Comparison of ENCODE assay signal across 1 cellular context in the genomic region with DNA sequence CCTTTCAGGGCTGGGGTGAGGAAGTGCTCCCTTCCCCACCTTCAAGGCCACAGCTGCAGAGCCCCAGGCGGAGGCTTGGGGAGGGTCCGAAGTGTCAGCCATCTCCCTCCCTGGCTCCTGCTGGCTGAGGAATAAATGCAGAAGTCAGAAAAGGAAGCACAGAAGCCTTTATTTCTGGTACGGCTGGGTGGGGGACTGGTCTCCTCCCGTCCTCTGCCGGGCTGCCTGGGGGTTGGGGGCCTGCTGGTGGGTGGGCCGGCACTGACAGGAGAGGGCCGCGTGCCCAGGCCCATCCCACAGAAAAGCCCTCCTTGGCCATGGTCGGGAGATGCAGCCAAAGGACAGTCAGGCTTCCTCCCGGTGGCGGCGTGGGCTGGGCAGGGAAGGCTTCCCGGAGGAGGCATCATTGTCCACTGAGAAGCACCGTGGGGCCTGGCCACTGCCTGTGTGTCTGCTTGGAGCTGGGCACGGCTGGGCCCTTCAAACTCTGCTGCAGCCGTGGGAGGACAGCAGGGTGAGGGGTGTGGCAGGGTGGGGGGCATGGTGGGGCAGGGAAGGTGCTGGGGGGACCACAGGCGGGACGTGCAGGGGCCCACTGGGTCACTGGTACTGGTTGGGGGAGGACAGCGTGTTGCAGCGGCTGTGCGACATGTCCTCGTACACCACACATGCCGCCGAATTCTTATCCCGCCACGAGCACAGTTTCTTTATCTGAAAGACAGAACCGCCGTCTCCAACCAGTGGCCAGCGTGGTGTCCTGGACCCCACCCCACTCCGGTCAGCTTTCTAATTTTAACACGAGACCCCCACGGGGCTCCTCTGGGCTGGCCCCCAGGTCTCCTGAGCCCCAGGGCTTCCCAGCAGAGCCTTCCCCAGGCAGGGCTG.
TF ChIP-seq lines count a peak whose summit lies in the region.

No MANE protein-coding gene starts in this region.

TF ChIP-seq in GM23338, 12 proteins besides CTCF, POLR2A, EP300 and RAD21:
- TF ChIP-seq EZH2phosphoT487 (IDR thresholded peaks at IDR 0.05; ENCODE audit: unreplicated experiment): no peak
- TF ChIP-seq ZNF331 (CRISPR knock-in tag; IDR thresholded peaks at IDR 0.05; ENCODE audit: low read depth): no peak
- TF ChIP-seq, protein P1, sequence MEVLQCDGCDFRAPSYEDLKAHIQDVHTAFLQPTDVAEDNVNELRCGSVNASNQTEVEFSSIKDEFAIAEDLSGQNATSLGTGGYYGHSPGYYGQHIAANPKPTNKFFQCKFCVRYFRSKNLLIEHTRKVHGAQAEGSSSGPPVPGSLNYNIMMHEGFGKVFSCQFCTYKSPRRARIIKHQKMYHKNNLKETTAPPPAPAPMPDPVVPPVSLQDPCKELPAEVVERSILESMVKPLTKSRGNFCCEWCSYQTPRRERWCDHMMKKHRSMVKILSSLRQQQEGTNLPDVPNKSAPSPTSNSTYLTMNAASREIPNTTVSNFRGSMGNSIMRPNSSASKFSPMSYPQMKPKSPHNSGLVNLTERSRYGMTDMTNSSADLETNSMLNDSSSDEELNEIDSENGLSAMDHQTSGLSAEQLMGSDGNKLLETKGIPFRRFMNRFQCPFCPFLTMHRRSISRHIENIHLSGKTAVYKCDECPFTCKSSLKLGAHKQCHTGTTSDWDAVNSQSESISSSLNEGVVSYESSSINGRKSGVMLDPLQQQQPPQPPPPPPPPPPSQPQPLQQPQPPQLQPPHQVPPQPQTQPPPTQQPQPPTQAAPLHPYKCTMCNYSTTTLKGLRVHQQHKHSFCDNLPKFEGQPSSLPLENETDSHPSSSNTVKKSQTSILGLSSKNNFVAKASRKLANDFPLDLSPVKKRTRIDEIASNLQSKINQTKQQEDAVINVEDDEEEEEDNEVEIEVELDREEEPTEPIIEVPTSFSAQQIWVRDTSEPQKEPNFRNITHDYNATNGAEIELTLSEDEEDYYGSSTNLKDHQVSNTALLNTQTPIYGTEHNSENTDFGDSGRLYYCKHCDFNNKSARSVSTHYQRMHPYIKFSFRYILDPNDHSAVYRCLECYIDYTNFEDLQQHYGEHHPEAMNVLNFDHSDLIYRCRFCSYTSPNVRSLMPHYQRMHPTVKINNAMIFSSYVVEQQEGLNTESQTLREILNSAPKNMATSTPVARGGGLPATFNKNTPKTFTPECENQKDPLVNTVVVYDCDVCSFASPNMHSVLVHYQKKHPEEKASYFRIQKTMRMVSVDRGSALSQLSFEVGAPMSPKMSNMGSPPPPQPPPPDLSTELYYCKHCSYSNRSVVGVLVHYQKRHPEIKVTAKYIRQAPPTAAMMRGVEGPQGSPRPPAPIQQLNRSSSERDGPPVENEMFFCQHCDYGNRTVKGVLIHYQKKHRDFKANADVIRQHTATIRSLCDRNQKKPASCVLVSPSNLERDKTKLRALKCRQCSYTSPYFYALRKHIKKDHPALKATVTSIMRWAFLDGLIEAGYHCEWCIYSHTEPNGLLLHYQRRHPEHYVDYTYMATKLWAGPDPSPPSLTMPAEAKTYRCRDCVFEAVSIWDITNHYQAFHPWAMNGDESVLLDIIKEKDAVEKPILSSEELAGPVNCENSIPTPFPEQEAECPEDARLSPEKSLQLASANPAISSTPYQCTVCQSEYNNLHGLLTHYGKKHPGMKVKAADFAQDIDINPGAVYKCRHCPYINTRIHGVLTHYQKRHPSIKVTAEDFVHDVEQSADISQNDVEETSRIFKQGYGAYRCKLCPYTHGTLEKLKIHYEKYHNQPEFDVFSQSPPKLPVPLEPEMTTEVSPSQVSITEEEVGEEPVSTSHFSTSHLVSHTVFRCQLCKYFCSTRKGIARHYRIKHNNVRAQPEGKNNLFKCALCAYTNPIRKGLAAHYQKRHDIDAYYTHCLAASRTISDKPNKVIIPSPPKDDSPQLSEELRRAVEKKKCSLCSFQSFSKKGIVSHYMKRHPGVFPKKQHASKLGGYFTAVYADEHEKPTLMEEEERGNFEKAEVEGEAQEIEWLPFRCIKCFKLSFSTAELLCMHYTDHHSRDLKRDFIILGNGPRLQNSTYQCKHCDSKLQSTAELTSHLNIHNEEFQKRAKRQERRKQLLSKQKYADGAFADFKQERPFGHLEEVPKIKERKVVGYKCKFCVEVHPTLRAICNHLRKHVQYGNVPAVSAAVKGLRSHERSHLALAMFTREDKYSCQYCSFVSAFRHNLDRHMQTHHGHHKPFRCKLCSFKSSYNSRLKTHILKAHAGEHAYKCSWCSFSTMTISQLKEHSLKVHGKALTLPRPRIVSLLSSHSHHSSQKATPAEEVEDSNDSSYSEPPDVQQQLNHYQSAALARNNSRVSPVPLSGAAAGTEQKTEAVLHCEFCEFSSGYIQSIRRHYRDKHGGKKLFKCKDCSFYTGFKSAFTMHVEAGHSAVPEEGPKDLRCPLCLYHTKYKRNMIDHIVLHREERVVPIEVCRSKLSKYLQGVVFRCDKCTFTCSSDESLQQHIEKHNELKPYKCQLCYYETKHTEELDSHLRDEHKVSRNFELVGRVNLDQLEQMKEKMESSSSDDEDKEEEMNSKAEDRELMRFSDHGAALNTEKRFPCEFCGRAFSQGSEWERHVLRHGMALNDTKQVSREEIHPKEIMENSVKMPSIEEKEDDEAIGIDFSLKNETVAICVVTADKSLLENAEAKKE (CRISPR knock-in tag; IDR thresholded peaks at IDR 0.05): no peak
- TF ChIP-seq CREB1 (CRISPR knock-in tag; IDR thresholded peaks at IDR 0.05; ENCODE audit: low read depth): no peak
- TF ChIP-seq, protein P2, sequence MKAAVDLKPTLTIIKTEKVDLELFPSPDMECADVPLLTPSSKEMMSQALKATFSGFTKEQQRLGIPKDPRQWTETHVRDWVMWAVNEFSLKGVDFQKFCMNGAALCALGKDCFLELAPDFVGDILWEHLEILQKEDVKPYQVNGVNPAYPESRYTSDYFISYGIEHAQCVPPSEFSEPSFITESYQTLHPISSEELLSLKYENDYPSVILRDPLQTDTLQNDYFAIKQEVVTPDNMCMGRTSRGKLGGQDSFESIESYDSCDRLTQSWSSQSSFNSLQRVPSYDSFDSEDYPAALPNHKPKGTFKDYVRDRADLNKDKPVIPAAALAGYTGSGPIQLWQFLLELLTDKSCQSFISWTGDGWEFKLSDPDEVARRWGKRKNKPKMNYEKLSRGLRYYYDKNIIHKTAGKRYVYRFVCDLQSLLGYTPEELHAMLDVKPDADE (IDR thresholded peaks at IDR 0.05): no peak
- TF ChIP-seq STAT1 (IDR thresholded peaks at IDR 0.05; ENCODE audit: unreplicated experiment): no peak
- no peak for TF ChIP-seq POLR2AphosphoS5 (IDR thresholded peaks at IDR 0.05; ENCODE audit: low read depth)
- TF ChIP-seq, protein P3, sequence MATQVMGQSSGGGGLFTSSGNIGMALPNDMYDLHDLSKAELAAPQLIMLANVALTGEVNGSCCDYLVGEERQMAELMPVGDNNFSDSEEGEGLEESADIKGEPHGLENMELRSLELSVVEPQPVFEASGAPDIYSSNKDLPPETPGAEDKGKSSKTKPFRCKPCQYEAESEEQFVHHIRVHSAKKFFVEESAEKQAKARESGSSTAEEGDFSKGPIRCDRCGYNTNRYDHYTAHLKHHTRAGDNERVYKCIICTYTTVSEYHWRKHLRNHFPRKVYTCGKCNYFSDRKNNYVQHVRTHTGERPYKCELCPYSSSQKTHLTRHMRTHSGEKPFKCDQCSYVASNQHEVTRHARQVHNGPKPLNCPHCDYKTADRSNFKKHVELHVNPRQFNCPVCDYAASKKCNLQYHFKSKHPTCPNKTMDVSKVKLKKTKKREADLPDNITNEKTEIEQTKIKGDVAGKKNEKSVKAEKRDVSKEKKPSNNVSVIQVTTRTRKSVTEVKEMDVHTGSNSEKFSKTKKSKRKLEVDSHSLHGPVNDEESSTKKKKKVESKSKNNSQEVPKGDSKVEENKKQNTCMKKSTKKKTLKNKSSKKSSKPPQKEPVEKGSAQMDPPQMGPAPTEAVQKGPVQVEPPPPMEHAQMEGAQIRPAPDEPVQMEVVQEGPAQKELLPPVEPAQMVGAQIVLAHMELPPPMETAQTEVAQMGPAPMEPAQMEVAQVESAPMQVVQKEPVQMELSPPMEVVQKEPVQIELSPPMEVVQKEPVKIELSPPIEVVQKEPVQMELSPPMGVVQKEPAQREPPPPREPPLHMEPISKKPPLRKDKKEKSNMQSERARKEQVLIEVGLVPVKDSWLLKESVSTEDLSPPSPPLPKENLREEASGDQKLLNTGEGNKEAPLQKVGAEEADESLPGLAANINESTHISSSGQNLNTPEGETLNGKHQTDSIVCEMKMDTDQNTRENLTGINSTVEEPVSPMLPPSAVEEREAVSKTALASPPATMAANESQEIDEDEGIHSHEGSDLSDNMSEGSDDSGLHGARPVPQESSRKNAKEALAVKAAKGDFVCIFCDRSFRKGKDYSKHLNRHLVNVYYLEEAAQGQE (IDR thresholded peaks at IDR 0.05; ENCODE audit: unreplicated experiment): no peak
- TF ChIP-seq ZNF114 (CRISPR knock-in tag; IDR thresholded peaks at IDR 0.05): no peak
- TF ChIP-seq EZH2 (IDR thresholded peaks at IDR 0.05; ENCODE audit: low read depth, unreplicated experiment): no peak
- no peak for TF ChIP-seq NANOG (IDR thresholded peaks at IDR 0.05; ENCODE audit: borderline replicate concordance)
- TF ChIP-seq JUNB (IDR thresholded peaks at IDR 0.05; ENCODE audit: unreplicated experiment): no peak
